1 cellular context compared by ENCODE assay signal in genomic region chr1:235402457-235403200, GRCh38.
TF ChIP-seq lines count a peak whose summit lies in the region.

No MANE protein-coding gene starts in this region.

TF ChIP-seq in HepG2, 621 proteins besides CTCF, POLR2A, EP300 and RAD21 (continued from another document and continues in another):
- TF ChIP-seq ARID5B (CRISPR knock-in tag; IDR thresholded peaks at IDR 0.05) (peak; percentile 63), ASH2L (IDR thresholded peaks at IDR 0.05; ENCODE audit: insufficient read length, low read depth, low read length) (peak; percentile 25), ZNF839 (CRISPR knock-in tag; IDR thresholded peaks at IDR 0.05; ENCODE audit: borderline replicate concordance) (no peak), SAP130 (CRISPR knock-in tag; IDR thresholded peaks at IDR 0.05; ENCODE audit: low read depth) (peak; percentile 55), ZNF777 (CRISPR knock-in tag; IDR thresholded peaks at IDR 0.05) (no peak), FOXA3 (CRISPR knock-in tag; IDR thresholded peaks at IDR 0.05) (peak; percentile 53), PAXIP1 (CRISPR knock-in tag; conservative IDR thresholded peaks at IDR 0.05) (peak; percentile 51), FOXK1 (CRISPR knock-in tag; IDR thresholded peaks at IDR 0.05; ENCODE audit: borderline replicate concordance, low read depth) (0 out of 2 replicates have a peak, but pooled peaks have one; percentile 17), GABPA (IDR thresholded peaks at IDR 0.05; ENCODE audit: low read depth, low read length) (no peak), GABPA (CRISPR knock-in tag; IDR thresholded peaks at IDR 0.05; ENCODE audit: low read depth) (0 out of 2 replicates have a peak, but pooled peaks have one; percentile 27), MED1 (CRISPR knock-in tag; IDR thresholded peaks at IDR 0.05) (peak; percentile 65), SYNCRIP (IDR thresholded peaks at IDR 0.05; ENCODE audit: insufficient read depth, low read depth, low read length) (no peak), SOX6 (IDR thresholded peaks at IDR 0.05) (no peak), SOX6 (CRISPR knock-in tag; IDR thresholded peaks at IDR 0.05) (peak; percentile 92), ZSCAN9 (CRISPR knock-in tag; IDR thresholded peaks at IDR 0.05; ENCODE audit: borderline replicate concordance) (peak; percentile 60; the same call in 1 of the 2 replicates), NR2F6 (IDR thresholded peaks at IDR 0.05) (0 out of 2 replicates have a peak, but pooled peaks have one; percentile 8), NR2F6 (CRISPR knock-in tag; IDR thresholded peaks at IDR 0.05) (no peak), RARA (CRISPR knock-in tag; IDR thresholded peaks at IDR 0.05) (peak; percentile 70; the same call in 1 of the 2 replicates), ERF (CRISPR knock-in tag; IDR thresholded peaks at IDR 0.05) (peak; percentile 55; the same call in 1 of the 2 replicates), ZNF598 (CRISPR knock-in tag; IDR thresholded peaks at IDR 0.05; ENCODE audit: borderline replicate concordance) (no peak), TBX2 (CRISPR knock-in tag; IDR thresholded peaks at IDR 0.05; ENCODE audit: borderline replicate concordance) (peak; percentile 41; the same call in 1 of the 2 replicates), NCOA2 (CRISPR knock-in tag; IDR thresholded peaks at IDR 0.05) (peak; percentile 30; the same call in 1 of the 2 replicates), ATF3 (CRISPR knock-in tag; IDR thresholded peaks at IDR 0.05) (no peak), GATAD2A (CRISPR knock-in tag; IDR thresholded peaks at IDR 0.05) (peak; percentile 66), ARID3A (IDR thresholded peaks at IDR 0.05; ENCODE audit: low read depth, low read length) (0 out of 2 replicates have a peak, but pooled peaks have one; percentile 28), BHLHE40 (IDR thresholded peaks at IDR 0.05; ENCODE audit: low read length) (peak; percentile 60; the same call in 1 of the 2 replicates), TFE3 (CRISPR knock-in tag; IDR thresholded peaks at IDR 0.05) (peak; percentile 82), BCL6 (CRISPR knock-in tag; IDR thresholded peaks at IDR 0.05) (0 out of 2 replicates have a peak, but pooled peaks have one; percentile 18), ZNF296 (CRISPR knock-in tag; conservative IDR thresholded peaks at IDR 0.05) (no peak), TRAFD1 (CRISPR knock-in tag; IDR thresholded peaks at IDR 0.05; ENCODE audit: borderline replicate concordance) (no peak), ADNP (CRISPR knock-in tag; IDR thresholded peaks at IDR 0.05) (no peak), FOXP1 (IDR thresholded peaks at IDR 0.05) (peak; percentile 76), FOXP1 (CRISPR knock-in tag; IDR thresholded peaks at IDR 0.05) (peak; percentile 91), AHDC1 (CRISPR knock-in tag; IDR thresholded peaks at IDR 0.05; ENCODE audit: borderline replicate concordance) (peak; percentile 43; the same call in 1 of the 2 replicates), MYPOP (CRISPR knock-in tag; IDR thresholded peaks at IDR 0.05) (peak; percentile 38; the same call in 1 of the 2 replicates), SOX5 (CRISPR knock-in tag; IDR thresholded peaks at IDR 0.05; ENCODE audit: borderline replicate concordance) (peak; percentile 90), SKI (IDR thresholded peaks at IDR 0.05; ENCODE audit: partially characterized antibody) (peak; percentile 75), TBX3 (IDR thresholded peaks at IDR 0.05; ENCODE audit: borderline replicate concordance) (peak; percentile 76), SIX4 (CRISPR knock-in tag; IDR thresholded peaks at IDR 0.05) (no peak), ZGPAT (CRISPR knock-in tag; IDR thresholded peaks at IDR 0.05) (peak; percentile 49; the same call in 1 of the 2 replicates)
